ENCODE assay signal across 8 cellular contexts in the genomic region with DNA sequence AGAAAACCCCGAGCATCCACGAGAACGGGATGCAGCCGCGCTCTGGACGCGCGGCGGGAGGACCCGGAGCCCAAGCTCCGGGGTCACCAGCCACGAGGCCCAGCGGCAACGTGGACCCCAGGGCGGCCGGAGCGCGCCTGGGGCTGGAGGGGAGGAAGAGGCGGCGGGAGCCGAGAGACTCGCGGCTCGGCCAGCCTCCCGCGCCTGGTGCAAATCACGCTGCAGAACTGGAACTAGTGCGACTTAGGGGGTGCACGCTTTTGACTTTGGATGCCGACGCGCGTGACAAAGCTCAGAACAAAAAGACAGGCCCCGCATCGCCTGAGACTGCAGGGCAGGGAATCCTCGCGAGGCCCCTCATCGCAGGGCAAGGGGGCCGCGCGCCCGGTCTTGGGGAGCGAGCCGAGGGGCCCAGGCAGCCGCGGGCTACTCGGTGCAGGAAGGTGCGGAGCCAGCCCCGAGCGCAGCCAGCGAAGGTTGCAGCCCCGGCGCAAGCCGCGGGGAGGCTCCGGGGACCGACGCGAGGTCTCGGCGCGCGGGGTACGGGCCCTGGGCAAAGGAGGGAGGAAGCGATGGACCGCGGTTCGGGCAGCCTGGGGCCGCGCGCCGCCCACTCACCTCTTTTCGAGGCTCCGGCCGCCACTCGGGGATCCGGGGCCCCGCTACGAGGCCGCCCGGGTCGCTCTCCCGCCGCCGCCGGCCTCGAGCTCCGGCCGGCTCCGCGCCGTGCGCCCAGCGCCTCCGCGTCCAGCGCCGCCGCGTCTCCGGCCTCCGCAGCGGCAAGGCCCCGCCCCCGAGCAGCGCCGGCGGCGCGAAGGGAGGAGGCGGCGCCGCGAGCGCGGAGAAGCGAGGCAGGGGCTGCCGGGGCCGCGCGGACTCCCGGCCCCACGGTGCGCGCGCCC. TPM values are rescaled to one million over a fixed set of nuclear protein-coding genes. Genes with fewer than 3 reads are reported as not detected.
DNase-seq lines count a peak whose midpoint lies in the region; ATAC-seq, FAIRE-seq and TF ChIP-seq lines count a peak whose summit lies in the region.

A gene with protein sequence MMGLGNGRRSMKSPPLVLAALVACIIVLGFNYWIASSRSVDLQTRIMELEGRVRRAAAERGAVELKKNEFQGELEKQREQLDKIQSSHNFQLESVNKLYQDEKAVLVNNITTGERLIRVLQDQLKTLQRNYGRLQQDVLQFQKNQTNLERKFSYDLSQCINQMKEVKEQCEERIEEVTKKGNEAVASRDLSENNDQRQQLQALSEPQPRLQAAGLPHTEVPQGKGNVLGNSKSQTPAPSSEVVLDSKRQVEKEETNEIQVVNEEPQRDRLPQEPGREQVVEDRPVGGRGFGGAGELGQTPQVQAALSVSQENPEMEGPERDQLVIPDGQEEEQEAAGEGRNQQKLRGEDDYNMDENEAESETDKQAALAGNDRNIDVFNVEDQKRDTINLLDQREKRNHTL (minus strand): TSS at position 766 of the 902 bp plus-strand sequence. CDS start 20,238 bp downstream, outside the sequence.

- peaks cover 0 to 3% of the 10 kb centered on the region in 2 donors for H3K36me3 ChIP-seq in esophagus (ENCODE audit: control insufficient read depth in 2 of 2, insufficient read depth in 2 of 2, low read length in 1 of 2)
- H3K36me3 ChIP-seq in thyroid gland: no peaks in the 10 kb centered on the region

- no peak for TF ChIP-seq CTCF in thyroid gland (IDR thresholded peaks at IDR 0.05)

- WGBS in esophagus, 2 donors: 1% methylated on average over 106 to 126 of the region's 126 CpGs
- 1% methylated on average over 22 to 27 of the region's 126 CpGs for WGBS in thyroid gland, 2 donors

- H3K27ac ChIP-seq in esophagus (ENCODE audit: low read depth in 2 of 2, low read length in 1 of 2) (peak within 1 kb of the TSS; percentile 56 to 65), thyroid gland (peak within 1 kb of the TSS in 2 of 3 donors; percentile 86)

- intact Hi-C loops in thyroid gland (cut with DNase I): no loop called here

- peak within 1 kb of the TSS; percentile 68 to 78 for H3K4me3 ChIP-seq in esophagus (ENCODE audit: low read depth in 1 of 2, low read length in 2 of 2)
- H3K4me3 ChIP-seq in thyroid gland (replicated peaks in 1 of 3): peak within 1 kb of the TSS; percentile 60 to 90 (median 65)

- ATAC-seq in HG02678 (IDR thresholded peaks at IDR 0.05; ENCODE audit: unreplicated experiment): peak; percentile 75

- peak; percentile 59 for DNase-seq in 8988T
- DNase-seq in GM12892 (ENCODE audit: insufficient read length): peak; percentile 49
- DNase-seq in NCI-H146 (lab: John Stamatoyannopoulos, UW): peak; percentile 74
- DNase-seq in activated CD4-positive, alpha-beta T cell treated with anti-CD3 and anti-CD28 coated beads, Interleukin-2, amount 50 U/mL, for 48 hours: peak; percentile 41 to 54
- peak; percentile 20 for DNase-seq in mucosa of gallbladder (ENCODE audit: low spot score)
- DNase-seq in thyroid gland: peak; percentile 49 to 55

- H3K27me3 ChIP-seq in esophagus (ENCODE audit: control insufficient read depth in 1 of 2, insufficient read depth in 2 of 2, low read length in 2 of 2) (no peaks in the 10 kb centered on the region), thyroid gland (no peaks in the 10 kb centered on the region)

- no peak for FAIRE-seq in GM12892 (lab: Jason Lieb, UNC)

- H3K9me3 ChIP-seq in esophagus (ENCODE audit: control insufficient read depth in 2 of 2, insufficient read depth in 1 of 2, low read depth in 1 of 2, low read length in 1 of 2) (no peaks in the 10 kb centered on the region), thyroid gland (no peaks in the 10 kb centered on the region)

- TF ChIP-seq POLR2A in GM12892 (IDR thresholded peaks at IDR 0.05; ENCODE audit: low read depth, low read length) (peak; percentile 69; the same call in 1 of the 2 replicates), thyroid gland (IDR thresholded peaks at IDR 0.05) (peak in 1 of 2 donors; percentile 82)

- H3K4me1 ChIP-seq in esophagus (ENCODE audit: control insufficient read depth in 2 of 2, insufficient read depth in 2 of 2, low read length in 1 of 2) (no peaks in the 10 kb centered on the region), thyroid gland (peaks cover 14 to 17% of the 10 kb centered on the region in 2 donors)

RNA-seq across cellular contexts. Expression of the gene that starts here (rescaled TPM):
- polyA plus RNA-seq in GM12892 (2012; ENCODE audit: missing spikeins): 13.0 TPM
- polyA plus RNA-seq in esophagus: 1 to 10 TPM; 1.4 to 1.6 TPM
- 298 TPM for total RNA-seq in mucosa of gallbladder
- 100 to 1,000 TPM in 1 of 4 donors, 10 to 100 TPM in 3; 18.2 to 112 (median 47.6) TPM for total RNA-seq in thyroid gland

Comparison
In these comparisons a context has a peak if more than half of its experiments do, and no peak if none do; other contexts are left out.
1. Peak in every context shown above with its lines: DNase-seq, ATAC-seq, H3K4me3 ChIP-seq and H3K27ac ChIP-seq.
2. DNase-seq: peak in every context shown above with its lines; median percentile 74 in NCI-H146; 59 in 8988T; 52 in thyroid gland; 49 in GM12892; 48 in activated CD4-positive, alpha-beta T cell treated with anti-CD3 and anti-CD28 coated beads, Interleukin-2, amount 50 U/mL, for 48 hours; 20 in mucosa of gallbladder.